Comparison of ENCODE assay signal across 11 cellular contexts in the genomic region with DNA sequence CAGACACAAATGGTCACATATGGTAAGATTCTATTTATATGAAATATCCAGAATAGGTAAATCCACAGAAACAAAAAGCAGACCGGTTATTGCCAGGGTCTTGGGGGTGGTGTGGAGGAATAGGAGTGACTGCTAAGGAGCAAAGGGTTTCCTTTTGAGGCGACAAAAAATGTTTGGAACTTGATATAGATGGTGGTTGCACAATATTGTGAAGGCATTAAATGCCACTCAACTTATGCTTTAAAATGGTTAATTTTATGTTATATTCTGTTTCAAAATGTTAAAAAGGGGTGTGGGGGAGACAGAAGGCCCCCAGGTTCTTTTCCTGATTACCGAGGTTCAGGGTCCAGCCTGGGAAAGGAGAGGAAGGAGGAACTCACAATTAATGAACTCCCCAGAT.
"Had no signal": no experiment of that assay in that cellular context is flagged by ENCODE, and none has a peak within 500 bp of the region (broad histone marks: within the 10 kb centered on the region; RNA-seq: fewer than 3 reads in every experiment).

No MANE protein-coding gene starts in this region.

- H3K4me3 Mint-ChIP-seq: GM23338, H9, HFFc6 had no signal

- H3K27ac Mint-ChIP-seq: GM23338, H9, HFFc6 had no signal

- DNase-seq: GM23248, GOT3, H7, H9, HCEC 1CT, HFFc6 had no signal

- H3K9me3 Mint-ChIP-seq: GM23338, H9, HFFc6 had no signal

- H3K4me2 ChIP-seq: GM23338 had no signal

- H2AFZ ChIP-seq: GM23248, GM23338 had no signal

- H3K27ac ChIP-seq: GM23248 had no signal

- FAIRE-seq: H1, H54 had no signal

- H3K4me1 ChIP-seq: HAP-1 had no signal

- H3K9me3 ChIP-seq: HAP-1 had no signal

- ATAC-seq: GM23338, HCT116 had no signal

- H3K4me3 ChIP-seq: GM23248, GM23338, HAP-1 had no signal

- H3K9ac ChIP-seq: GM23248 had no signal

- H3K36me3 ChIP-seq: HAP-1 had no signal
